Comparison of ENCODE assay signal across 21 cellular contexts in genomic region chr10:100812978-100813377, GRCh38.
A peak's percentile ranks its signal among the peaks of the same experiment; 100 is the strongest.
DNase-seq lines count a peak whose midpoint lies in the region; ATAC-seq and TF ChIP-seq lines count a peak whose summit lies in the region.
"Had no signal": no experiment of that assay in that cellular context is flagged by ENCODE, and none has a peak within 500 bp of the region (broad histone marks: within the 10 kb centered on the region; RNA-seq: fewer than 3 reads in every experiment).

No MANE protein-coding gene starts in this region.

- H4K8ac ChIP-seq in IMR-90 (ENCODE audit: low read depth in 2 of 2, low read length in 2 of 2): no peak overlapping the region

- peaks cover 98% of the 10 kb centered on the region for H3K27me3 Mint-ChIP-seq in Calu3 (ENCODE audit: unreplicated experiment)

- no peak overlapping the region for H3K27ac ChIP-seq in IMR-90 (ENCODE audit: insufficient read depth, low read length)
- no peak overlapping the region for H3K27ac ChIP-seq in VCaP
- H3K27ac ChIP-seq: PC-9, SK-N-MC, testis had no signal

- no peak overlapping the region for H3K23ac ChIP-seq in IMR-90 (ENCODE audit: low read depth, low read length)

- dilution Hi-C loops in IMR-90 (cut with HindIII; ENCODE audit: low sequenced_read_pairs, unreplicated experiment): no loop called here

- TF ChIP-seq CTCF in Calu3 (IDR thresholded peaks at IDR 0.05; ENCODE audit: unreplicated experiment) (no peak), IMR-90 (conservative IDR thresholded peaks at IDR 0.05; ENCODE audit: low read depth, low read length) (no peak), VCaP (conservative IDR thresholded peaks at IDR 0.05) (peak; percentile 71), omental fat pad (IDR thresholded peaks at IDR 0.05) (no peak)

- no peak overlapping the region for H2AK5ac ChIP-seq in IMR-90 (ENCODE audit: low read depth, low read length)

- no peak for TF ChIP-seq RAD21 in IMR-90 (IDR thresholded peaks at IDR 0.05; ENCODE audit: low read length)

- no peak overlapping the region for H2AFZ ChIP-seq in IMR-90 (replicated peaks; ENCODE audit: low read length, poor library complexity)
- H2AFZ ChIP-seq: PC-9 had no signal

- H2BK20ac ChIP-seq in IMR-90 (ENCODE audit: low read depth, low read length): no peak overlapping the region

- no peaks in the 10 kb centered on the region for H3K4me1 Mint-ChIP-seq in Calu3 (ENCODE audit: low read depth, unreplicated experiment)
- H3K4me1 Mint-ChIP-seq: B cell, nephron had no signal

- DNase-seq in Calu3 (peak; percentile 18), IMR-90 (no peak), myocyte (ENCODE audit: low read depth) (peak; percentile 35), omental fat pad (ENCODE audit: low spot score) (no peak), NCI-H345 (lab: John Stamatoyannopoulos, UW) (no peak)
- no peak for DNase-seq in activated CD4-positive, CD25-positive, alpha-beta regulatory T cell (lab: John Stamatoyannopoulos, UW)
- DNase-seq: activated naive CD4-positive, alpha-beta T cell treated with Interleukin-2 at 50 U/mL for 16 hours; cerebellar nuclear complex; effector memory CD8-positive, alpha-beta T cell; GF-D8; mesenchymal stem cell; MM.1S; NCI-H187 treated with DMSO at 0.1 percent for 48 hours; NCI-H510A; PC-9; testis had no signal

- no peak overlapping the region for H3K4ac ChIP-seq in IMR-90 (ENCODE audit: low read depth, low read length)

- no peak overlapping the region for H2AK9ac ChIP-seq in IMR-90 (replicated peaks; ENCODE audit: low read depth, low read length, poor library complexity)

- no peak overlapping the region for H3K27ac Mint-ChIP-seq in Calu3 (ENCODE audit: unreplicated experiment)
- H3K27ac Mint-ChIP-seq: B cell; effector memory CD8-positive, alpha-beta T cell; nephron had no signal

- H2BK120ac ChIP-seq in IMR-90 (ENCODE audit: low read depth, low read length): no peak overlapping the region

- H3K27me3 ChIP-seq in IMR-90 (ENCODE audit: control insufficient read depth, insufficient read depth, low read length): peaks cover 77% of the 10 kb centered on the region
- H3K27me3 ChIP-seq: testis had no signal

- H3K18ac ChIP-seq in IMR-90 (ENCODE audit: low read depth, low read length): no peak overlapping the region

- no peaks in the 10 kb centered on the region for H3K4me1 ChIP-seq in IMR-90 (ENCODE audit: control insufficient read depth, insufficient read depth, low read length)
- H3K4me1 ChIP-seq: testis had no signal

- H3K9ac ChIP-seq in IMR-90 (ENCODE audit: low read depth, low read length): no peak overlapping the region

- no peak overlapping the region for H4K5ac ChIP-seq in IMR-90 (ENCODE audit: low read depth, low read length)

- H2BK15ac ChIP-seq in IMR-90 (ENCODE audit: low read depth, low read length): no peak overlapping the region

- CTCF ChIA-PET in Calu3 (lab: Charles Lee) (no interaction called here), IMR-90 (lab: Yijun Ruan, JAX) (interaction anchor here (1.1 kb wide), 1 partner anchor 13 kb away, joined by 3 read pairs; no protein-coding TSS in a partner anchor)

- no peak overlapping the region for H2BK5ac ChIP-seq in IMR-90 (ENCODE audit: low read depth, low read length, poor library complexity, severe bottlenecking)

- H3K36me3 Mint-ChIP-seq in Calu3 (ENCODE audit: insufficient read depth, unreplicated experiment): no peaks in the 10 kb centered on the region

- no peak for TF ChIP-seq POLR2A in IMR-90 (IDR thresholded peaks at IDR 0.05; ENCODE audit: low read depth, low read length)

- no peak overlapping the region for H3K14ac ChIP-seq in IMR-90 (replicated peaks; ENCODE audit: low read depth, low read length)

- in situ Hi-C loops in IMR-90 (cut with MboI; ENCODE audit: low sequenced_read_pairs): no loop called here

- 0% methylated on average over 1 of the region's 6 CpGs; no CpG with 5 or more reads in 1 of the 2 experiments for WGBS in IMR-90 (ENCODE audit: extremely low coverage in 2 of 2, insufficient read length in 1 of 2), 2 experiments

- no peak overlapping the region for H4K91ac ChIP-seq in IMR-90 (ENCODE audit: insufficient read depth, low read depth, low read length)

- intact Hi-C loops in Calu3 (cut with micrococcal nuclease; ENCODE audit: unreplicated experiment): no loop called here
- intact Hi-C loops in IMR-90 (cut with micrococcal nuclease): no loop called here

- H3K9me3 ChIP-seq in IMR-90 (ENCODE audit: control insufficient read depth, insufficient read depth, low read length): no peaks in the 10 kb centered on the region
- H3K9me3 ChIP-seq: testis had no signal

- H3K36me3 ChIP-seq in IMR-90 (ENCODE audit: control insufficient read depth, insufficient read depth, low read length): no peaks in the 10 kb centered on the region

- POLR2A ChIA-PET in IMR-90 (lab: Charles Lee; ENCODE audit: unreplicated experiment): no interaction called here

- H3K9me1 ChIP-seq in IMR-90 (ENCODE audit: insufficient read depth, low read length): no peaks in the 10 kb centered on the region

- no peak overlapping the region for H3K4me3 ChIP-seq in IMR-90 (ENCODE audit: insufficient read depth, low read depth, low read length)
- H3K4me3 ChIP-seq: PC-9, SK-N-MC, testis had no signal

- no peak overlapping the region for H3K4me3 Mint-ChIP-seq in Calu3 (ENCODE audit: low read depth, unreplicated experiment)
- H3K4me3 Mint-ChIP-seq: B cell; effector memory CD8-positive, alpha-beta T cell; nephron had no signal

- no peaks in the 10 kb centered on the region for H3K9me3 Mint-ChIP-seq in Calu3 (ENCODE audit: low read depth, unreplicated experiment)
- H3K9me3 Mint-ChIP-seq: effector memory CD8-positive, alpha-beta T cell; nephron had no signal

- ATAC-seq in IMR-90 (ENCODE audit: low read depth) (0 out of 2 replicates have a peak, but pooled peaks have one; percentile 17), omental fat pad (ENCODE audit: low FRiP score) (no peak), HG03439 (IDR thresholded peaks at IDR 0.05; ENCODE audit: unreplicated experiment) (no peak)
- ATAC-seq: effector memory CD8-positive, alpha-beta T cell had no signal

- no TSS peak for BruUV-seq in Calu3 (replicated peaks; lab: Mats Ljungman, UMichigan)
- no TSS peak for BruUV-seq in IMR-90 (replicated peaks; lab: Mats Ljungman, UMichigan)

- H3K56ac ChIP-seq in IMR-90 (ENCODE audit: extremely low read depth, insufficient read depth, low read length): no peak overlapping the region

- H3K4me2 ChIP-seq in IMR-90 (ENCODE audit: low read depth, low read length): no peak overlapping the region
- H3K4me2 ChIP-seq: PC-9 had no signal

- no peaks in the 10 kb centered on the region for H4K20me1 ChIP-seq in IMR-90 (ENCODE audit: insufficient read depth, low read length)

- no peaks in the 10 kb centered on the region for H3K79me1 ChIP-seq in IMR-90 (ENCODE audit: low read depth in 1 of 2, low read length in 2 of 2)

TF ChIP-seq in IMR-90, 13 proteins besides CTCF, POLR2A, EP300 and RAD21:
- TF ChIP-seq CEBPB (IDR thresholded peaks at IDR 0.05; ENCODE audit: low read depth, low read length) (no peak), USF2 (IDR thresholded peaks at IDR 0.05; ENCODE audit: low read depth, low read length) (no peak), NFE2L2 (IDR thresholded peaks at IDR 0.05; ENCODE audit: low read depth, low read length) (no peak), RFX5 (IDR thresholded peaks at IDR 0.05; ENCODE audit: low read depth, low read length) (no peak), MXI1 (IDR thresholded peaks at IDR 0.05; ENCODE audit: borderline replicate concordance, low read depth, low read length) (no peak), MAFK (IDR thresholded peaks at IDR 0.05; ENCODE audit: low read depth, low read length) (no peak)

Comparison
In these comparisons a context has a peak if more than half of its experiments do, and no peak if none do; other contexts are left out.
1. DNase-seq: peak in Calu3 (single experiment) and myocyte (single experiment); none in IMR-90 (single experiment), omental fat pad (single experiment), activated CD4-positive, CD25-positive, alpha-beta regulatory T cell (0 of 4) and NCI-H345 (single experiment).